Comparison of ENCODE assay signal across 20 cellular contexts in the genomic region with DNA sequence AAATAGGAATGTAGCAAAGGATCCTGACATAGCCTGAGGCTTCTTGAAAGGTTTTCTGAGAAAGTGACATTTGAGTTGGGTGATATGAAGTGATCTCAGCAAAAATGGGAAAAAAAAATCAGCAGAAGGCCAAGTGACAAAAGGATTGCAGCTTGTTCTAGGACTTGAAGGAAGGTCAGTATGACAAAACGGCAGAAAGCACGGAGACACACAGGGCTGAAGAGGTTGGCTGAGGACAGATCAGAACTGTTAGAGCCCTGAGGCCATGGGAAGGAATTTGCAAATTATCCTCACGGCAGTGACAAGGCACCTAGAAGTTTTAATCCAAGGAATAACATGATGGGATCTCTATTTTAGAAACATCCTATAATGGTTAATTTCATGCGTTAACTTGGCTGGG. TPM values are rescaled to one million over a fixed set of nuclear protein-coding genes. Genes with fewer than 3 reads are reported as not detected.
DNase-seq lines count a peak whose midpoint lies in the region; ATAC-seq and TF ChIP-seq lines count a peak whose summit lies in the region.
"Had no signal": no experiment of that assay in that cellular context is flagged by ENCODE, and none has a peak within 500 bp of the region (broad histone marks: within the 10 kb centered on the region; RNA-seq: fewer than 3 reads in every experiment).

No MANE protein-coding gene starts in this region.

- H3K36me3 Mint-ChIP-seq in HFFc6 (ENCODE audit: low read depth): no peaks in the 10 kb centered on the region
- H3K36me3 Mint-ChIP-seq in endodermal cell (ENCODE audit: low read depth): no peaks in the 10 kb centered on the region
- H3K36me3 Mint-ChIP-seq: CD4-positive, CD25-positive, alpha-beta regulatory T cell; CD8-positive, alpha-beta T cell had no signal

- no peak overlapping the region for H3K9ac ChIP-seq in endodermal cell (ENCODE audit: extremely low read depth, low read length, poor library complexity, severe bottlenecking)
- H3K9ac ChIP-seq: BLaER1, GM23248 had no signal

- H3K4me3 ChIP-seq in endodermal cell (ENCODE audit: low read length): no peak overlapping the region
- H3K4me3 ChIP-seq: BLaER1, GM23248 had no signal

- H3K4me3 Mint-ChIP-seq in HFFc6 (no peak overlapping the region), endodermal cell (no peak overlapping the region)
- H3K4me3 Mint-ChIP-seq: B cell; CD4-positive, CD25-positive, alpha-beta regulatory T cell; CD8-positive, alpha-beta T cell had no signal

- TF ChIP-seq CTCF in HFFc6 (IDR thresholded peaks at IDR 0.05) (no peak), endodermal cell (conservative IDR thresholded peaks at IDR 0.05) (no peak)

- H3K27ac Mint-ChIP-seq in HFFc6 (peak overlapping the region; percentile 9; the same call in 1 of the 2 replicates), endodermal cell (no peak overlapping the region)
- H3K27ac Mint-ChIP-seq: B cell; CD8-positive, alpha-beta T cell had no signal

- peak; percentile 44 for DNase-seq in EH (ENCODE audit: low read depth)
- DNase-seq in HFFc6: no peak
- peak; percentile 20 for DNase-seq in endodermal cell
- no peak for DNase-seq in ureter (ENCODE audit: low spot score)
- DNase-seq: Caco-2; CD4-positive, CD25-positive, alpha-beta regulatory T cell; CD8-positive, alpha-beta T cell; DMS153; DND-41; EL; GF-D8; GM23248; H7 had no signal

- no peak overlapping the region for H3K27ac ChIP-seq in endodermal cell (ENCODE audit: low read depth, low read length)
- H3K27ac ChIP-seq: 22Rv1, BLaER1, C4-2B, GM23248 had no signal

- WGBS in endodermal cell (ENCODE audit: insufficient coverage in 1 of 2, insufficient read length in 1 of 2), 2 experiments: 85 to 88% methylated on average over 4 of the region's 4 CpGs

- peaks cover 4% of the 10 kb centered on the region; the same call in 1 of the 2 replicates for H3K27me3 Mint-ChIP-seq in HFFc6 (ENCODE audit: insufficient read depth)
- H3K27me3 Mint-ChIP-seq in endodermal cell (ENCODE audit: insufficient read depth): no peaks in the 10 kb centered on the region
- H3K27me3 Mint-ChIP-seq: CD4-positive, CD25-positive, alpha-beta regulatory T cell had no signal

- H3K4me1 ChIP-seq in endodermal cell (ENCODE audit: control insufficient read depth, insufficient read depth, low read length): peaks cover 27% of the 10 kb centered on the region
- H3K4me1 ChIP-seq: Caco-2 had no signal

- no peaks in the 10 kb centered on the region for H3K27me3 ChIP-seq in endodermal cell (ENCODE audit: control insufficient read depth, insufficient read depth, low read length, poor library complexity, severe bottlenecking)
- H3K27me3 ChIP-seq: BLaER1 had no signal

- no peaks in the 10 kb centered on the region for H3K36me3 ChIP-seq in endodermal cell (ENCODE audit: control insufficient read depth, insufficient read depth, low read length)
- H3K36me3 ChIP-seq: BLaER1 had no signal

- peaks cover 6% of the 10 kb centered on the region for H3K9me3 ChIP-seq in endodermal cell (ENCODE audit: control insufficient read depth, low read length)
- H3K9me3 ChIP-seq: BLaER1, Caco-2 had no signal

- no peaks in the 10 kb centered on the region for H3K9me3 Mint-ChIP-seq in HFFc6
- H3K9me3 Mint-ChIP-seq in endodermal cell: peaks cover 2% of the 10 kb centered on the region
- H3K9me3 Mint-ChIP-seq: CD8-positive, alpha-beta T cell had no signal

- peaks cover 24% of the 10 kb centered on the region for H3K4me1 Mint-ChIP-seq in HFFc6 (ENCODE audit: low read depth)
- H3K4me1 Mint-ChIP-seq in endodermal cell: peaks cover 64% of the 10 kb centered on the region
- H3K4me1 Mint-ChIP-seq: B cell had no signal

- ATAC-seq in GM21786 (IDR thresholded peaks at IDR 0.05; ENCODE audit: unreplicated experiment) (no peak), GM19397 (IDR thresholded peaks at IDR 0.05; ENCODE audit: unreplicated experiment) (no peak)
- ATAC-seq: CD8-positive, alpha-beta T cell; HCT116 had no signal

RNA-seq across cellular contexts. Expression of gene TRIM32, which starts 31.0 kb away (rescaled TPM):
- total RNA-seq in HFFc6 (2021; fragmentation: NEBNext Ultra II Directional; extraction: Animal tissue kit (Norgen Biotek cat#: 25700)): 10 to 100 TPM; 53.7 to 71.6 (median 60.3) TPM
- total RNA-seq in endodermal cell: 10 to 100 TPM; 28.0 to 31.3 TPM
- polyA plus RNA-seq in endodermal cell (2013, experiment 1 of 2): 17.3 TPM
- 17.7 TPM for polyA plus RNA-seq in endodermal cell (2013, experiment 2 of 2)
- 30.6 TPM for total RNA-seq in ureter

Comparison
In these comparisons a context has a peak if more than half of its experiments do, and no peak if none do; other contexts are left out.
1. DNase-seq: peak in EH (single experiment) and endodermal cell (single experiment); none in HFFc6 (single experiment) and ureter (single experiment).